ENCODE assay signal across 10 cellular contexts in genomic region chr16:15518412-15519351, GRCh38.
DNase-seq lines count a peak whose midpoint lies in the region; ATAC-seq and TF ChIP-seq lines count a peak whose summit lies in the region.
"Had no signal": no experiment of that assay in that cellular context is flagged by ENCODE, and none has a peak within 500 bp of the region (broad histone marks: within the 10 kb centered on the region; RNA-seq: fewer than 3 reads in every experiment).

No MANE protein-coding gene starts in this region.

- no peak for ATAC-seq in HG02884 (IDR thresholded peaks at IDR 0.05; ENCODE audit: unreplicated experiment)

- no peak for TF ChIP-seq CTCF in GM20000 (IDR thresholded peaks at IDR 0.05; ENCODE audit: extremely low read depth, missing control alignments)

- no peaks in the 10 kb centered on the region for H3K9me3 ChIP-seq in muscle layer of duodenum (ENCODE audit: control insufficient read depth in 1 of 2, low read length in 2 of 2)

- H3K4me1 ChIP-seq in muscle layer of duodenum (ENCODE audit: control insufficient read depth in 1 of 2, insufficient read depth in 2 of 2, low read length in 2 of 2) = peaks cover 27 to 34% of the 10 kb centered on the region in 2 donors

- H3K4me3 ChIP-seq in muscle layer of duodenum (ENCODE audit: low read depth in 1 of 2, low read length in 2 of 2) = no peak overlapping the region

- peak overlapping the region; percentile 52 for H3K27ac ChIP-seq in muscle layer of duodenum (ENCODE audit: low read length)

- H3K27me3 ChIP-seq in muscle layer of duodenum (ENCODE audit: low read depth, low read length) = no peaks in the 10 kb centered on the region

- peak; percentile 29 for DNase-seq in NCI-H82 (lab: John Stamatoyannopoulos, UW)
- DNase-seq in NCI-H82 treated with DMSO at 0.1 percent for 48 hours (lab: John Stamatoyannopoulos, UW; ENCODE audit: unreplicated experiment) = no peak
- DNase-seq in fibroblast of gingiva (ENCODE audit: low read depth) = peak; percentile 78
- no peak for DNase-seq in NCI-H510A (lab: John Stamatoyannopoulos, UW)
- no peak for DNase-seq in stimulated activated CD4-positive, alpha-beta T cell treated with anti-CD3 and anti-CD28 coated beads, Interleukin-1b, Interleukin-23, amount 100 ng/mL, for 48 hours
- no peak for DNase-seq in GM20000 (ENCODE audit: low spot score)
- DNase-seq: 8988T; stimulated activated naive CD4-positive, alpha-beta T cell had no signal

- peaks cover 0 to 4% of the 10 kb centered on the region in 2 donors for H3K36me3 ChIP-seq in muscle layer of duodenum (ENCODE audit: control insufficient read depth in 1 of 2, insufficient read depth in 2 of 2, low read length in 2 of 2)

Comparison
In these comparisons a context has a peak if more than half of its experiments do, and no peak if none do; other contexts are left out.
1. DNase-seq: peak in NCI-H82 (single experiment) and fibroblast of gingiva (single experiment); none in NCI-H82 treated with DMSO at 0.1 percent for 48 hours (single experiment), NCI-H510A (single experiment), stimulated activated CD4-positive, alpha-beta T cell treated with anti-CD3 and anti-CD28 coated beads, Interleukin-1b, Interleukin-23, amount 100 ng/mL, for 48 hours (single experiment) and GM20000 (single experiment).